ENCODE assay signal across 9 cellular contexts in genomic region chrX:125422986-125423385, GRCh38.
"Had no signal": no experiment of that assay in that cellular context is flagged by ENCODE, and none has a peak within 500 bp of the region (broad histone marks: within the 10 kb centered on the region; RNA-seq: fewer than 3 reads in every experiment).

No MANE protein-coding gene starts in this region.

- H3K4me3 ChIP-seq: GM23248, HAP-1 had no signal

- FAIRE-seq: H54 had no signal

- H3K9ac ChIP-seq: GM23248 had no signal

- H3K9me3 ChIP-seq: HAP-1 had no signal

- ATAC-seq: HCT116 had no signal

- DNase-seq: GM23248, GOT3, HFFc6, Kasumi-1, KG1 had no signal

- H3K36me3 ChIP-seq: HAP-1 had no signal

- H3K4me1 ChIP-seq: HAP-1 had no signal

- H2AFZ ChIP-seq: GM23248 had no signal

- H3K27ac ChIP-seq: GM23248, HL-60 had no signal
